Comparison of ENCODE assay signal across 1 cellular context in the genomic region with DNA sequence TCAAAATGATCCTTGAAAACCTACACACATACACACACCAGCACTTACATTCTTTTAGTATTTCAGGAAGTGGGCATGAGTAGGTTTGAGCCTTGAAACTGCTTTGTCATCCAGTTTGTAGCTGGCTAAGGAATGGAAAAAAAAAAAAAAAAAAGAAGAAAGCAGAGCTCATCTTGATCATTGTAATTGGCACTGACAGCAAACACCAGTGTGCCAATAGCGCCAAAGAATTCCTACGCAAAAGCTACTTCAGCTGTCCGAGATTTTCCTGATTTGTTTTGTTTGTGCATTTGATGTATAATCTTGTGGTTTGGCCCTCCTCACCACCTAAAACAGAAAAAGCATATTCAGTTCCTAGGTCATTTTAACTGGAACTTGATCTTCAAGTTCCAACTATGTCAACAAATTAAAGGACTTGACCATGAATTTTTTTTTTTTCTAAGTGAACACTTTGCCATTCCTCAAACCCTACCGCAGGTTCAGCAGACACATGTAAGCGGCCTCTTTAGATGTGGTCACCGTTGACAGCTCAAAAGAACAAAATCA.
TF ChIP-seq lines count a peak whose summit lies in the region.

No MANE protein-coding gene starts in this region.

TF ChIP-seq in WTC11, 78 proteins besides CTCF, POLR2A, EP300 and RAD21 (continued from another document):
- TF ChIP-seq CDX4 (CRISPR knock-in tag; IDR thresholded peaks at IDR 0.05; ENCODE audit: borderline replicate concordance) (no peak), NR1H2 (CRISPR knock-in tag; IDR thresholded peaks at IDR 0.05) (no peak), SP1 (CRISPR knock-in tag; conservative IDR thresholded peaks at IDR 0.05) (no peak)
- TF ChIP-seq, protein P1, sequence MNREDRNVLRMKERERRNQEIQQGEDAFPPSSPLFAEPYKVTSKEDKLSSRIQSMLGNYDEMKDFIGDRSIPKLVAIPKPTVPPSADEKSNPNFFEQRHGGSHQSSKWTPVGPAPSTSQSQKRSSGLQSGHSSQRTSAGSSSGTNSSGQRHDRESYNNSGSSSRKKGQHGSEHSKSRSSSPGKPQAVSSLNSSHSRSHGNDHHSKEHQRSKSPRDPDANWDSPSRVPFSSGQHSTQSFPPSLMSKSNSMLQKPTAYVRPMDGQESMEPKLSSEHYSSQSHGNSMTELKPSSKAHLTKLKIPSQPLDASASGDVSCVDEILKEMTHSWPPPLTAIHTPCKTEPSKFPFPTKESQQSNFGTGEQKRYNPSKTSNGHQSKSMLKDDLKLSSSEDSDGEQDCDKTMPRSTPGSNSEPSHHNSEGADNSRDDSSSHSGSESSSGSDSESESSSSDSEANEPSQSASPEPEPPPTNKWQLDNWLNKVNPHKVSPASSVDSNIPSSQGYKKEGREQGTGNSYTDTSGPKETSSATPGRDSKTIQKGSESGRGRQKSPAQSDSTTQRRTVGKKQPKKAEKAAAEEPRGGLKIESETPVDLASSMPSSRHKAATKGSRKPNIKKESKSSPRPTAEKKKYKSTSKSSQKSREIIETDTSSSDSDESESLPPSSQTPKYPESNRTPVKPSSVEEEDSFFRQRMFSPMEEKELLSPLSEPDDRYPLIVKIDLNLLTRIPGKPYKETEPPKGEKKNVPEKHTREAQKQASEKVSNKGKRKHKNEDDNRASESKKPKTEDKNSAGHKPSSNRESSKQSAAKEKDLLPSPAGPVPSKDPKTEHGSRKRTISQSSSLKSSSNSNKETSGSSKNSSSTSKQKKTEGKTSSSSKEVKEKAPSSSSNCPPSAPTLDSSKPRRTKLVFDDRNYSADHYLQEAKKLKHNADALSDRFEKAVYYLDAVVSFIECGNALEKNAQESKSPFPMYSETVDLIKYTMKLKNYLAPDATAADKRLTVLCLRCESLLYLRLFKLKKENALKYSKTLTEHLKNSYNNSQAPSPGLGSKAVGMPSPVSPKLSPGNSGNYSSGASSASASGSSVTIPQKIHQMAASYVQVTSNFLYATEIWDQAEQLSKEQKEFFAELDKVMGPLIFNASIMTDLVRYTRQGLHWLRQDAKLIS (CRISPR knock-in tag; IDR thresholded peaks at IDR 0.05; ENCODE audit: borderline replicate concordance): no peak
